ENCODE assay signal across 31 cellular contexts in the genomic region with DNA sequence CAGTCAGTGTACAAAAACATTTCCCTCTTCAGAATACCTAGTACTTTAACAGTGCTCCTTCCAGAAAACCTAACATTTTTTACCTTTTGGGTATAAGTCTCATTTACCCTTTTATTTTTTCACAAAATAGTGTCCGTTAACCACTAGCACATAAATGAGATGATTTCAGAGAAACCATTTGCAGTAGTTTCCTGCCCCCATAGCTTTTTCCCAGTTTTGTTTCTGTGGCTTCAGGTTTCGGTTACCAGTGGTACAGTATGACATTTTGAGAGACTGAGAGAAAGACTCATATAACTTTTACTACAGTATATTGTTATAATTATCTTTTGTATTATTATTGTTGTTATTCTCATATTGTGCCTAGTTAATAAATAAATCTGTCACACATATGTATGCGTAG.
"Had no signal": no experiment of that assay in that cellular context is flagged by ENCODE, and none has a peak within 500 bp of the region (broad histone marks: within the 10 kb centered on the region; RNA-seq: fewer than 3 reads in every experiment).

No MANE protein-coding gene starts in this region.

- H3K27ac Mint-ChIP-seq: activated CD4-positive, alpha-beta memory T cell treated with anti-CD3 and anti-CD28 coated beads for 36 hours; activated T-cell treated with anti-CD3 and anti-CD28 coated beads, Interleukin-2, amount 50 U/mL, for 72 hours; WTC11 had no signal

- H3K27me3 ChIP-seq: adrenal gland, breast epithelium, colonic mucosa, MG63, SJCRH30 had no signal

- H3K36me3 ChIP-seq: adrenal gland, breast epithelium, colonic mucosa, MG63, SJCRH30 had no signal

- H3K4me3 Mint-ChIP-seq: activated CD4-positive, alpha-beta memory T cell treated with anti-CD3 and anti-CD28 coated beads for 36 hours; activated T-cell treated with anti-CD3 and anti-CD28 coated beads, Interleukin-2, amount 50 U/mL, for 72 hours; WTC11 had no signal

- H3K27me3 Mint-ChIP-seq: activated CD4-positive, alpha-beta memory T cell treated with anti-CD3 and anti-CD28 coated beads for 36 hours had no signal

- H3K4me2 ChIP-seq: SK-N-SH had no signal

- H3K9me3 ChIP-seq: adrenal gland, breast epithelium, colonic mucosa, MG63, SJCRH30, SK-N-SH had no signal

- H3K9ac ChIP-seq: SK-N-SH had no signal

- H3K4me1 ChIP-seq: breast epithelium, colonic mucosa, SJCRH30 had no signal

- H3K4me3 ChIP-seq: adrenal gland, breast epithelium, colonic mucosa, MG63, SJCRH30 had no signal

- H3K36me3 Mint-ChIP-seq: activated CD4-positive, alpha-beta memory T cell treated with anti-CD3 and anti-CD28 coated beads for 36 hours; activated naive CD4-positive, alpha-beta T cell treated with anti-CD3 and anti-CD28 coated beads, Interleukin-2, amount 50 U/mL, for 72 hours; WTC11 had no signal

- H3K9me3 Mint-ChIP-seq: activated CD4-positive, alpha-beta memory T cell treated with anti-CD3 and anti-CD28 coated beads for 36 hours; activated naive CD4-positive, alpha-beta T cell treated with anti-CD3 and anti-CD28 coated beads, Interleukin-2, amount 50 U/mL, for 72 hours; activated T-cell treated with anti-CD3 and anti-CD28 coated beads, Interleukin-2, amount 50 U/mL, for 72 hours; WTC11 had no signal

- H3K27ac ChIP-seq: adrenal gland, breast epithelium, colonic mucosa, RWPE1, SJCRH30 had no signal

- DNase-seq: activated CD4-positive, alpha-beta memory T cell treated with anti-CD3 and anti-CD28 coated beads for 36 hours; activated CD4-positive, alpha-beta T cell treated with anti-CD3 and anti-CD28 coated beads for 48 hours; activated CD4-positive, CD25-positive, alpha-beta regulatory T cell treated with anti-CD3 and anti-CD28 coated beads, Interleukin-2, amount 50 U/mL, for 72 hours; activated CD8-positive, alpha-beta memory T cell treated with anti-CD3 and anti-CD28 coated beads, Interleukin-2, amount 50 U/mL, for 4 hours; activated effector memory CD4-positive, alpha-beta T cell treated with anti-CD3 and anti-CD28 coated beads, Interleukin-2, amount 50 U/mL, for 16 hours; activated naive CD4-positive, alpha-beta T cell treated with Interleukin-2 at 50 U/mL for 16 hours; activated T-cell treated with anti-CD3 and anti-CD28 coated beads, Interleukin-2, amount 50 U/mL, for 72 hours; anterior cingulate cortex; caudate nucleus; colonic mucosa; MG63; MV-4-11; NCI-H1092 treated with DMSO at 0.1 percent for 48 hours; NCI-H1417 treated with DMSO at 0.1 percent for 48 hours; NCI-H1694; NCI-H2029; NCI-H2107; NCI-H2171 treated with DMSO at 0.1 percent for 48 hours; NCI-H226; NCI-H526; NCI-H774; OCI-M1; SJCRH30; SK-N-SH; T-helper 9 cell had no signal

- ATAC-seq: activated naive CD4-positive, alpha-beta T cell treated with anti-CD3 and anti-CD28 coated beads, Interleukin-2, amount 50 U/mL, for 72 hours; activated T-cell treated with anti-CD3 and anti-CD28 coated beads, Interleukin-2, amount 50 U/mL, for 72 hours; Panc1; WTC11 had no signal
